Comparison of ENCODE assay signal across 10 cellular contexts in the genomic region with DNA sequence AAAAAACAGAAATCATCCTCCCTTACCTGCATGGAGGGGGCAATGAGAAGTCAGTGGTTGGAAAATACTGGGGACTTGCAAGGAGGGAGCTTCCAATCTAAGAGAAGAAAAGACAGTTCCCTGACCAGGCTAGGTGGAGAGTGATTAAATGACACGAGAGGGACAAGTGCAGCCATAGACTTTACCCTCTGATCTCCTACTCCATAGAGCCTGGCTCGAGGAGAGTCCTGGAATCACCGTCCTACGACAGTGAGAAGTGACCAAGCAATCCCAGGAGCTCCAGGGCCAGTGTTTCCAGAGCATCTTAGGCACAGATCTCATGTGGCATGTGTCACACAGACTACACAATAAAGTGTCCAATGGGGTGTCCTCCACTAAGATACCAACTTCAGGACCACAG. TPM values are rescaled to one million over a fixed set of nuclear protein-coding genes. Genes with fewer than 3 reads are reported as not detected.
A peak's percentile ranks its signal among the peaks of the same experiment; 100 is the strongest.
DNase-seq lines count a peak whose midpoint lies in the region; ATAC-seq and TF ChIP-seq lines count a peak whose summit lies in the region.
"Had no signal": no experiment of that assay in that cellular context is flagged by ENCODE, and none has a peak within 500 bp of the region (broad histone marks: within the 10 kb centered on the region; RNA-seq: fewer than 3 reads in every experiment).

No MANE protein-coding gene starts in this region.

- peak overlapping the region; percentile 14 for H3K4me3 Mint-ChIP-seq in stimulated activated naive CD8-positive, alpha-beta T cell treated with anti-CD3 and anti-CD28 coated beads, Interleukin-15, Interleukin-2, amounts not matched to agents 100 ng/mL and 50 ng/mL, for 24 hours
- H3K4me3 Mint-ChIP-seq in natural killer cell = no peak overlapping the region

- no peaks in the 10 kb centered on the region for H3K27me3 Mint-ChIP-seq in stimulated activated naive CD8-positive, alpha-beta T cell treated with anti-CD3 and anti-CD28 coated beads, Interleukin-15, Interleukin-2, amounts not matched to agents 100 ng/mL and 50 ng/mL, for 24 hours
- no peaks in the 10 kb centered on the region for H3K27me3 Mint-ChIP-seq in natural killer cell (ENCODE audit: low read depth in 2 of 2)

- peak overlapping the region; percentile 16 for H3K27ac ChIP-seq in ectodermal cell (ENCODE audit: insufficient read depth, low read depth, low read length, poor library complexity, severe bottlenecking)

- H3K27ac Mint-ChIP-seq in stimulated activated naive CD8-positive, alpha-beta T cell treated with anti-CD3 and anti-CD28 coated beads, Interleukin-15, Interleukin-2, amounts not matched to agents 100 ng/mL and 50 ng/mL, for 24 hours = peak overlapping the region; percentile 96
- H3K27ac Mint-ChIP-seq in natural killer cell = peak overlapping the region; percentile 90 to 96

- H3K27me3 ChIP-seq in ectodermal cell (ENCODE audit: control insufficient read depth, insufficient read depth, low read length, poor library complexity, severe bottlenecking) = no peaks in the 10 kb centered on the region

- DNase-seq in stimulated activated naive CD8-positive, alpha-beta T cell treated with anti-CD3 and anti-CD28 coated beads, Interleukin-15, Interleukin-2, amounts not matched to agents 100 U/mL and 50 U/mL, for 24 hours = no peak
- DNase-seq in natural killer cell (no peak), islet precursor cell (no peak), DMS153 (lab: John Stamatoyannopoulos, UW) (no peak)
- DNase-seq in stimulated activated CD4-positive, alpha-beta T cell treated with anti-CD3 and anti-CD28 coated beads, Interleukin-4, amount 100 ng/mL, for 4 hours = no peak
- DNase-seq: anterior cingulate cortex, T1000 had no signal

- no peak overlapping the region for H3K4me3 ChIP-seq in ectodermal cell (ENCODE audit: insufficient read depth, low read depth, low read length)

- intact Hi-C loops in natural killer cell (cut with micrococcal nuclease) = no loop called here

- peaks cover 100% of the 10 kb centered on the region for H3K4me1 Mint-ChIP-seq in stimulated activated naive CD8-positive, alpha-beta T cell treated with anti-CD3 and anti-CD28 coated beads, Interleukin-15, Interleukin-2, amounts not matched to agents 100 ng/mL and 50 ng/mL, for 24 hours (ENCODE audit: low read depth)
- H3K4me1 Mint-ChIP-seq in natural killer cell = peaks cover 86 to 90% of the 10 kb centered on the region in 2 donors

- no peak for TF ChIP-seq CTCF in natural killer cell (IDR thresholded peaks at IDR 0.05)

- 93 to 95% methylated on average over 4 of the region's 4 CpGs for WGBS in ectodermal cell, 2 experiments

- peaks cover 59% of the 10 kb centered on the region for H3K4me1 ChIP-seq in ectodermal cell (ENCODE audit: control insufficient read depth, insufficient read depth, low read length)

- no peaks in the 10 kb centered on the region for H3K9me3 ChIP-seq in ectodermal cell (ENCODE audit: control insufficient read depth, low read length)

- H3K36me3 Mint-ChIP-seq in stimulated activated naive CD8-positive, alpha-beta T cell treated with anti-CD3 and anti-CD28 coated beads, Interleukin-15, Interleukin-2, amounts not matched to agents 100 ng/mL and 50 ng/mL, for 24 hours (ENCODE audit: low read depth) = peaks cover 56% of the 10 kb centered on the region
- no peaks in the 10 kb centered on the region for H3K36me3 Mint-ChIP-seq in natural killer cell

- H3K9me3 Mint-ChIP-seq in stimulated activated naive CD8-positive, alpha-beta T cell treated with anti-CD3 and anti-CD28 coated beads, Interleukin-15, Interleukin-2, amounts not matched to agents 100 ng/mL and 50 ng/mL, for 24 hours = no peaks in the 10 kb centered on the region
- H3K9me3 Mint-ChIP-seq in natural killer cell = no peaks in the 10 kb centered on the region

- ATAC-seq in stimulated activated naive CD8-positive, alpha-beta T cell treated with anti-CD3 and anti-CD28 coated beads, Interleukin-15, Interleukin-2, amounts not matched to agents 100 U/mL and 50 U/mL, for 24 hours = no peak
- ATAC-seq in natural killer cell (no peak), HG02678 (IDR thresholded peaks at IDR 0.05; ENCODE audit: unreplicated experiment) (no peak)

- H3K36me3 ChIP-seq in ectodermal cell (ENCODE audit: control insufficient read depth, insufficient read depth, low read length) = no peaks in the 10 kb centered on the region

RNA-seq across cellular contexts. Expression of a gene that starts 25.7 kb away (rescaled TPM):
- polyA plus RNA-seq in ectodermal cell (2013, experiment 1 of 4) = 179 TPM
- polyA plus RNA-seq in ectodermal cell (2013, experiment 2 of 4) = 216 TPM
- polyA plus RNA-seq in ectodermal cell (2013, experiment 3 of 4) = 128 TPM
- polyA plus RNA-seq in ectodermal cell (2013, experiment 4 of 4) = 141 TPM
- 1,000 to 10,000 TPM in 1 of 3 donors, 100 to 1,000 TPM in 2; 803 to 1,038 (median 808) TPM for total RNA-seq in natural killer cell
